In the genomic region with DNA sequence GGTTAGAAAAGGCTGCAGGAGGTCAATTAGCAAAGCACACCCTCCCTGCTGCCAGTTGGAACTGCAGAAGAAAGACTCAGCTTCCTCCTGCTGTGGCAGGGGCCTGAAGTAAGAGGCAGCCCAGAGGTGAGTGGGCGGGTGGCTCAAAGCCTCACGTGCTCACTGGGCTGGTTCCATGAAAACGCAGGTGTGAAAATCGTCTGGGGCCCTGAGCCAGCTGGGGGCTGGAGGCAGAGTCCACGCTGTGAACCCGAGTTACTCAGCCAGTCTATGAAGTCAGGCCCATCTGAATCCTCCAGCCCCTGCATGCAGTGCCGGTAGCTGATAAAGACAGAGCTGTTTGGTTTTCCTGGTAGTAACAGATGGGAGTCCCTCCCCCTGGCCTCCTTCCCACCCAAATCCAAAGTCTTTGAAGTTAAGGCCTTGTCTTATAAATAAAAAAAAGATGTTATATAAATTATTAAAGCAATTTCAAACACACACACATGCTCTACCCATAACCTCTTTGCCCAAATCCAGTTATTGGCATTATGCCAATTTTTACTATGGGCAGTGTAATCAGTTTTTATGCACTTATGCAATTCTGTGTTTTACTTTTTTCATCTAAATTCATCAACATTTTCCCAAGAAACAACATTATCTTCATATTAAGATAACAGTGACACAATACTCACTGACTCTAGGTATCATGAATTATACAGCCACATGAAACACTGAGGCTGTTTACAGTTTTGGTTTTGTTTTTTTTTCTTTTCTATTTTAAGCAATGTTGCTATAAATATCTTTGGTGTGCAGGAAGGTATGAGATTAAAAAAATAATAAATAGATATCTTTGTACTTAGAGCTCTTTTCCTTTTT, we compare ENCODE assay signal across 8 cellular contexts. TPM values are rescaled to one million over a fixed set of nuclear protein-coding genes. Genes with fewer than 3 reads are reported as not detected.
DNase-seq lines count a peak whose midpoint lies in the region; ATAC-seq lines count a peak whose summit lies in the region.

No MANE protein-coding gene starts in this region.

- H3K9ac ChIP-seq in stomach smooth muscle (ENCODE audit: low read length in 2 of 2): no peak overlapping the region

- 3 to 9% methylated on average over 6 of the region's 7 CpGs for WGBS in mesodermal cell (ENCODE audit: insufficient coverage in 2 of 2), 2 experiments

- H3K27me3 ChIP-seq in stomach smooth muscle (ENCODE audit: control insufficient read depth in 1 of 2, insufficient read depth in 2 of 2, low read length in 2 of 2): no peaks in the 10 kb centered on the region

- ATAC-seq in GM18502 (IDR thresholded peaks at IDR 0.05; ENCODE audit: poor library complexity, unreplicated experiment): peak; percentile 47
- peak; percentile 48 for ATAC-seq in HG02571 (IDR thresholded peaks at IDR 0.05; ENCODE audit: unreplicated experiment)

- H3K27ac ChIP-seq in cingulate gyrus (ENCODE audit: low read depth, low read length) (peak overlapping the region; percentile 25), mesodermal cell (ENCODE audit: low read depth, low read length, severe bottlenecking) (peak overlapping the region; percentile 53), stomach smooth muscle (ENCODE audit: low read length) (peak overlapping the region; percentile 58)

- H3K4me3 ChIP-seq in mesodermal cell (ENCODE audit: extremely low read depth, insufficient read depth, low read length, poor library complexity, severe bottlenecking) (no peak overlapping the region), stomach smooth muscle (ENCODE audit: low read length in 2 of 2) (peak overlapping the region in 1 of 2 donors; percentile 44)

- DNase-seq in NCI-H1417 (lab: John Stamatoyannopoulos, UW): peak; percentile 68 to 95 (median 86)
- peak; percentile 54 for DNase-seq in activated CD4-positive, alpha-beta T cell treated with anti-CD3 and anti-CD28 coated beads for 1 hour
- DNase-seq in putamen (ENCODE audit: low spot score): no peak

- H3K9me3 ChIP-seq in mesodermal cell (ENCODE audit: control insufficient read depth, low read length) (no peaks in the 10 kb centered on the region), stomach smooth muscle (ENCODE audit: control insufficient read depth in 2 of 2, low read length in 2 of 2) (no peaks in the 10 kb centered on the region)

- H3K36me3 ChIP-seq in mesodermal cell (ENCODE audit: control insufficient read depth, insufficient read depth, low read length) (peaks cover 3% of the 10 kb centered on the region), stomach smooth muscle (ENCODE audit: control insufficient read depth in 2 of 2, insufficient read depth in 2 of 2, low read length in 2 of 2) (no peaks in the 10 kb centered on the region)

- H3K4me1 ChIP-seq in mesodermal cell (ENCODE audit: control insufficient read depth, insufficient read depth, low read length, poor library complexity, severe bottlenecking) (peaks cover 33% of the 10 kb centered on the region), stomach smooth muscle (ENCODE audit: control insufficient read depth, insufficient read depth, low read length) (peaks cover 62% of the 10 kb centered on the region)

RNA-seq across cellular contexts. Expression of a gene that starts 57.9 kb away (rescaled TPM):
- polyA plus RNA-seq in mesodermal cell (2013, experiment 1 of 2): 37.4 TPM
- 35.1 TPM for polyA plus RNA-seq in mesodermal cell (2013, experiment 2 of 2)
